Comparison of ENCODE assay signal across 24 cellular contexts in the genomic region with DNA sequence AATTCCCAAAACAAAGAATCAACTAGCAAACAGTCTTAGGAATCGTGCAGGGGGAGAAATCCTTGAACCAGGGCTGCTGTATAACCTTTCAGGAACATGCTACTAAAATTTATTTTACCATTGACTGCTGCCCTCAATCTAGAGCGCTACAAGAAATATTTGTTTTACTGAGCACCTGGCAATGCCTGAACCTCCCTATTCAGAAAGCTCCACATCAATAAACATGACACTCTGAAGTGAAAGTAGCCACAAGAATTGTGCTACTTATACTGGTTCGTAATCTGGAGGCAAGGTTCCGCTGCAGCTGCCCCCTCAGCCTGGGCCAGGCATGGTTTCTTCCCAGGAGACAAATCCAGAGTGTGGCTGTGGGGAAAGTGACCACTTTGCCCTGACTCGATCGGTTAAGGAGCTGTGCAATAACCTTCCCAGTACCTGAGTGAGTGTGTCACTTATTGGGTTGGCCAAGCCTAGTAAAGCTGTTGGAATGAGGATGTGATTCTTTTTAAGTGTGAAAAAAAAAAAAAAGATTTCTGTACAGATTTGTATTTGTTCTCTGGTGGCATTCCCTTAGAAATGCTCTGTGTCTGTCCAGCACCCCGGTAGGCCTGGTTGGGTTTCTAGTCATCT. TPM values are rescaled to one million over a fixed set of nuclear protein-coding genes. Genes with fewer than 3 reads are reported as not detected.
DNase-seq lines count a peak whose midpoint lies in the region; ATAC-seq and TF ChIP-seq lines count a peak whose summit lies in the region.
"Had no signal": no experiment of that assay in that cellular context is flagged by ENCODE, and none has a peak within 500 bp of the region (broad histone marks: within the 10 kb centered on the region; RNA-seq: fewer than 3 reads in every experiment).

No MANE protein-coding gene starts in this region.

- intact Hi-C loops in PC-3 (cut with micrococcal nuclease): no loop called here
- intact Hi-C loops in colonic mucosa (cut with DNase I): no loop called here
- intact Hi-C loops in lower lobe of right lung (cut with DNase I): no loop called here
- intact Hi-C loops in thyroid gland (cut with DNase I): no loop called here

- CTCF ChIA-PET in PC-3 (lab: Charles Lee): no interaction called here

- no peak for TF ChIP-seq CTCF in PC-3 (conservative IDR thresholded peaks at IDR 0.05; ENCODE audit: low read depth, low read length)
- TF ChIP-seq CTCF in colonic mucosa (IDR thresholded peaks at IDR 0.05): no peak
- no peak for TF ChIP-seq CTCF in lower lobe of right lung (IDR thresholded peaks at IDR 0.05)
- TF ChIP-seq CTCF in thyroid gland (IDR thresholded peaks at IDR 0.05): no peak
- TF ChIP-seq CTCF in coronary artery (IDR thresholded peaks at IDR 0.05): no peak

- no peak overlapping the region for H3K9ac ChIP-seq in PC-3 (ENCODE audit: low read length)
- H3K9ac ChIP-seq in colonic mucosa (ENCODE audit: low read depth in 2 of 2, low read length in 2 of 2): peak overlapping the region in 1 of 2 donors; percentile 51

- POLR2A ChIA-PET in PC-3 (lab: Charles Lee; ENCODE audit: unreplicated experiment): no interaction called here

- H3F3A ChIP-seq in PC-3 (ENCODE audit: low read length, unreplicated experiment): no peaks in the 10 kb centered on the region

- no peak overlapping the region for H2AFZ ChIP-seq in PC-3 (ENCODE audit: low read length)

- ATAC-seq in PC-3 (no peak; the same call in 1 of the 2 replicates), lower lobe of right lung (peak; percentile 80 to 87), HG03442 (IDR thresholded peaks at IDR 0.05; ENCODE audit: unreplicated experiment) (no peak)
- ATAC-seq: GM12878, HCT116 had no signal

- BruUV-seq in PC-3 (replicated peaks; lab: Mats Ljungman, UMichigan): no TSS peak

- TF ChIP-seq POLR2A in thyroid gland (IDR thresholded peaks at IDR 0.05): no peak

- DNase-seq in PC-3 (peak; percentile 32), colonic mucosa (no peak), lower lobe of right lung (no peak), thyroid gland (peak; percentile 76 to 77), coronary artery (ENCODE audit: low spot score) (no peak), activated gamma-delta T cell (lab: John Stamatoyannopoulos, UW) (no peak)
- DNase-seq: activated CD4-positive, CD25-positive, alpha-beta regulatory T cell treated with anti-CD3 and anti-CD28 coated beads, Interleukin-2, amount 50 U/mL, for 72 hours; Caco-2; GF-D8; head of caudate nucleus; immature natural killer cell; KG1; NCI-H1092 treated with DMSO at 0.1 percent for 48 hours; NCI-H69; right lobe of liver; T-helper 9 cell had no signal

- H3K27me3 ChIP-seq in PC-3 (ENCODE audit: low read length): peaks cover 20% of the 10 kb centered on the region
- no peaks in the 10 kb centered on the region for H3K27me3 ChIP-seq in colonic mucosa
- no peaks in the 10 kb centered on the region for H3K27me3 ChIP-seq in lower lobe of right lung (ENCODE audit: low read depth)
- no peaks in the 10 kb centered on the region for H3K27me3 ChIP-seq in thyroid gland
- H3K27me3 ChIP-seq: right lobe of liver had no signal

- H3K27ac ChIP-seq in PC-3 (ENCODE audit: low read length): no peak overlapping the region
- H3K27ac ChIP-seq in colonic mucosa: peak overlapping the region; percentile 44
- peak overlapping the region; percentile 51 for H3K27ac ChIP-seq in lower lobe of right lung
- peak overlapping the region in 2 of 3 donors; percentile 14 to 32 for H3K27ac ChIP-seq in thyroid gland
- no peak overlapping the region for H3K27ac ChIP-seq in coronary artery
- H3K27ac ChIP-seq: right lobe of liver had no signal

- H3K4me1 ChIP-seq in PC-3 (ENCODE audit: insufficient read depth, low read length) (peaks cover 11% of the 10 kb centered on the region; the same call in 1 of the 2 replicates), colonic mucosa (no peaks in the 10 kb centered on the region), lower lobe of right lung (peaks cover 26% of the 10 kb centered on the region), thyroid gland (peaks cover 0 to 3% of the 10 kb centered on the region in 2 donors)
- H3K4me1 ChIP-seq: Caco-2, right lobe of liver had no signal

- no peak overlapping the region for H3K4me3 ChIP-seq in PC-3 (ENCODE audit: low read length)
- H3K4me3 ChIP-seq in colonic mucosa: no peak overlapping the region
- no peak overlapping the region for H3K4me3 ChIP-seq in lower lobe of right lung
- no peak overlapping the region for H3K4me3 ChIP-seq in thyroid gland (replicated peaks in 1 of 3)
- H3K4me3 ChIP-seq in coronary artery: no peak overlapping the region
- H3K4me3 ChIP-seq: GM12878, right lobe of liver had no signal

- H3K36me3 ChIP-seq in PC-3 (ENCODE audit: low read depth, low read length) (no peaks in the 10 kb centered on the region), colonic mucosa (no peaks in the 10 kb centered on the region), lower lobe of right lung (no peaks in the 10 kb centered on the region), thyroid gland (no peaks in the 10 kb centered on the region)
- H3K36me3 ChIP-seq: right lobe of liver had no signal

- no peaks in the 10 kb centered on the region for H4K20me1 ChIP-seq in PC-3 (ENCODE audit: low read length)

- WGBS in thyroid gland, 2 donors: 31 to 42% methylated on average over 7 of the region's 7 CpGs

- H3K9me2 ChIP-seq in PC-3 (replicated peaks; ENCODE audit: low read length): no peaks in the 10 kb centered on the region

- H3K9me3 ChIP-seq in PC-3 (ENCODE audit: low read length) (no peaks in the 10 kb centered on the region), colonic mucosa (no peaks in the 10 kb centered on the region), lower lobe of right lung (no peaks in the 10 kb centered on the region), thyroid gland (no peaks in the 10 kb centered on the region)
- H3K9me3 ChIP-seq: Caco-2, right lobe of liver had no signal

- H3K79me2 ChIP-seq in PC-3 (ENCODE audit: low read length): no peaks in the 10 kb centered on the region

- H3K4me2 ChIP-seq in PC-3 (ENCODE audit: low read length): no peak overlapping the region

RNA-seq across cellular contexts. Expression of a gene that starts 7.7 kb away (rescaled TPM):
- total RNA-seq in PC-3 (2014; rRNA removed) (not detected in 2 replicates), colonic mucosa (1 to 10 TPM; 2.4 to 2.6 TPM), lower lobe of right lung (10.6 TPM), thyroid gland (under 1 TPM in 2 of 4 donors, not detected in 2; 0.13 to 0.22 TPM)
- total RNA-seq: activated T-helper 2 cell treated with anti-CD3 and anti-CD28 coated beads, Interferon-gamma antibody, Interleukin-2, Interleukin-4, amounts not matched to agents 10 μg/mL and 5 μg/mL and 100 μg/mL, durations not matched to agents 14 hours and 24 hours and 36 hours; B cell; cardiac septum; GM12878; OCI-LY7; SK-MEL-5 had no signal

Comparison
In these comparisons a context has a peak if more than half of its experiments do, and no peak if none do; other contexts are left out.
1. ATAC-seq: peak in lower lobe of right lung (2 of 2); none in PC-3 (single experiment) and HG03442 (single experiment).
2. DNase-seq: peak in PC-3 (single experiment) and thyroid gland (2 of 2); none in colonic mucosa (single experiment), lower lobe of right lung (single experiment), coronary artery (single experiment) and activated gamma-delta T cell (single experiment).
3. H3K27ac ChIP-seq: peak in colonic mucosa (single experiment), lower lobe of right lung (single experiment) and thyroid gland (2 of 3); none in PC-3 (single experiment) and coronary artery (0 of 2).